29 cellular contexts compared by ENCODE assay signal in the genomic region with DNA sequence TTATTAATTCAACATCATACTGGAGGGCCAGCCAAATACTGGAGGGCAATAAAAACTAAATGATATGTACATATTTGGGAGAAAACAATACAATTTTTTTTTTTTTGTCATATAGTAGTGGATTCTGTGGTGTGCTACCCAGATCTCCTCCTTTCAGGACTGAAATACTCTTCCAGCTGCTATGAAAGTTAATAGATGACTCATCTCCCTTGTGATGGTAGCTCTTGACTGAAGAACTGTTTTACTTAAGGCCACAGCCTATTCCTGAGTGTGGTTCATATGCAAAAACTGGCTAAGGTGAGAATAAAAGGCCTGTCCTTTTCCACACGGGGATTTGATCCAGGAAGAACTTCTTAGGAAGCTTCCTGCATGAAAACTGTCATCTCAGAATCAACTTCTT.
DNase-seq lines count a peak whose midpoint lies in the region; ATAC-seq and TF ChIP-seq lines count a peak whose summit lies in the region.
"Had no signal": no experiment of that assay in that cellular context is flagged by ENCODE, and none has a peak within 500 bp of the region (broad histone marks: within the 10 kb centered on the region; RNA-seq: fewer than 3 reads in every experiment).

No MANE protein-coding gene starts in this region.

- no peak overlapping the region for H2AFZ ChIP-seq in PC-3 (ENCODE audit: low read length)
- H2AFZ ChIP-seq: GM23248 had no signal

- ATAC-seq in HG03103 (IDR thresholded peaks at IDR 0.05; ENCODE audit: low read depth, unreplicated experiment) (peak; percentile 52), PC-3 (peak; percentile 24; the same call in 1 of the 2 replicates), GM21717 (IDR thresholded peaks at IDR 0.05; ENCODE audit: unreplicated experiment) (no peak)
- ATAC-seq: left ventricle myocardium superior had no signal

- TF ChIP-seq CTCF in PC-3 (conservative IDR thresholded peaks at IDR 0.05; ENCODE audit: low read depth, low read length) (no peak), chondrocyte (IDR thresholded peaks at IDR 0.05) (no peak)

- H3K9me3 Mint-ChIP-seq in chondrocyte (ENCODE audit: low read depth): no peaks in the 10 kb centered on the region
- H3K9me3 Mint-ChIP-seq: activated CD4-positive, alpha-beta T cell treated with anti-CD3 and anti-CD28 coated beads, Interleukin-2, amount 10 ng/mL, durations not matched to agents 24 days and 14 days; dendritic cell treated with granulocyte-macrophage colony-stimulating factor and Interleukin-4, amounts not matched to agents 40 ng/mL and 50 ng/mL, for 4 days; immature natural killer cell had no signal

- no TSS peak for BruUV-seq in PC-3 (replicated peaks; lab: Mats Ljungman, UMichigan)

- H3F3A ChIP-seq in PC-3 (ENCODE audit: low read length, unreplicated experiment): no peaks in the 10 kb centered on the region

- no peaks in the 10 kb centered on the region for H3K27me3 ChIP-seq in PC-3 (ENCODE audit: low read length)
- H3K27me3 ChIP-seq: BE2C, esophagus muscularis mucosa, neutrophil had no signal

- intact Hi-C loops in PC-3 (cut with micrococcal nuclease): no loop called here

- no peak overlapping the region for H3K4me3 Mint-ChIP-seq in chondrocyte (ENCODE audit: unreplicated experiment)
- H3K4me3 Mint-ChIP-seq: activated CD4-positive, alpha-beta T cell treated with anti-CD3 and anti-CD28 coated beads, Interleukin-2, amount 10 ng/mL, durations not matched to agents 24 days and 14 days; dendritic cell treated with granulocyte-macrophage colony-stimulating factor and Interleukin-4, amounts not matched to agents 40 ng/mL and 50 ng/mL, for 4 days; HFFc6; immature natural killer cell had no signal

- no peak overlapping the region for H3K4me2 ChIP-seq in PC-3 (ENCODE audit: low read length)

- no peak overlapping the region for H3K4me3 ChIP-seq in PC-3 (ENCODE audit: low read length)
- H3K4me3 ChIP-seq: esophagus muscularis mucosa, GM23248, prostate gland, thoracic aorta had no signal

- no peak overlapping the region for H3K27ac Mint-ChIP-seq in chondrocyte (ENCODE audit: unreplicated experiment)
- H3K27ac Mint-ChIP-seq: activated CD4-positive, alpha-beta T cell treated with anti-CD3 and anti-CD28 coated beads, Interleukin-2, amount 10 ng/mL, durations not matched to agents 24 days and 14 days; dendritic cell treated with granulocyte-macrophage colony-stimulating factor and Interleukin-4, amounts not matched to agents 40 ng/mL and 50 ng/mL, for 4 days; HFFc6; immature natural killer cell had no signal

- CTCF ChIA-PET in PC-3 (lab: Charles Lee): no interaction called here

- peaks cover 20% of the 10 kb centered on the region for H3K27me3 Mint-ChIP-seq in chondrocyte (ENCODE audit: low read depth)
- H3K27me3 Mint-ChIP-seq: activated CD4-positive, alpha-beta T cell treated with anti-CD3 and anti-CD28 coated beads, Interleukin-2, amount 10 ng/mL, durations not matched to agents 24 days and 14 days; dendritic cell treated with granulocyte-macrophage colony-stimulating factor and Interleukin-4, amounts not matched to agents 40 ng/mL and 50 ng/mL, for 4 days had no signal

- no peaks in the 10 kb centered on the region for H3K4me1 Mint-ChIP-seq in chondrocyte (ENCODE audit: low read depth)
- H3K4me1 Mint-ChIP-seq: activated CD4-positive, alpha-beta T cell treated with anti-CD3 and anti-CD28 coated beads, Interleukin-2, amount 10 ng/mL, durations not matched to agents 24 days and 14 days; immature natural killer cell had no signal

- H3K4me1 ChIP-seq in PC-3 (ENCODE audit: insufficient read depth, low read length): peaks cover 6% of the 10 kb centered on the region; the same call in 1 of the 2 replicates
- H3K4me1 ChIP-seq: BE2C, esophagus muscularis mucosa, prostate gland had no signal

- POLR2A ChIA-PET in PC-3 (lab: Charles Lee; ENCODE audit: unreplicated experiment): no interaction called here

- H3K9me3 ChIP-seq in PC-3 (ENCODE audit: low read length): no peaks in the 10 kb centered on the region
- H3K9me3 ChIP-seq: BE2C, esophagus muscularis mucosa, neutrophil, prostate gland, thoracic aorta had no signal

- no peaks in the 10 kb centered on the region for H3K36me3 ChIP-seq in PC-3 (ENCODE audit: low read depth, low read length)
- H3K36me3 ChIP-seq: BE2C, esophagus muscularis mucosa, neutrophil, prostate gland, thoracic aorta had no signal

- no peak overlapping the region for H3K27ac ChIP-seq in PC-3 (ENCODE audit: low read length)
- H3K27ac ChIP-seq: esophagus muscularis mucosa, GM23248, prostate gland, thoracic aorta had no signal

- no peaks in the 10 kb centered on the region for H4K20me1 ChIP-seq in PC-3 (ENCODE audit: low read length)

- H3K79me2 ChIP-seq in PC-3 (ENCODE audit: low read length): no peaks in the 10 kb centered on the region

- peak; percentile 20 for DNase-seq in EH (ENCODE audit: low read depth)
- no peak for DNase-seq in PC-3
- peak; percentile 8 for DNase-seq in foreskin melanocyte
- no peak for DNase-seq in occipital lobe (lab: John Stamatoyannopoulos, UW)
- DNase-seq in chondrocyte (ENCODE audit: low spot score): no peak
- DNase-seq: ACHN; activated CD4-positive, alpha-beta T cell treated with anti-CD3 and anti-CD28 coated beads, Interleukin-2, amount 10 ng/mL, durations not matched to agents 24 days and 14 days; activated naive CD4-positive, alpha-beta T cell; activated T-cell treated with anti-CD3 and anti-CD28 coated beads, Interleukin-2, amount 50 U/mL, for 48 hours; BE2C; central memory CD4-positive, alpha-beta T cell; GF-D8; GM23248; HFFc6; hypothalamus; immature natural killer cell; left ventricle myocardium superior; NCI-H1436; NCI-H2081 treated with DMSO at 0.1 percent for 48 hours; NCI-H226; NCI-H69; stimulated activated naive CD4-positive, alpha-beta T cell treated with Interleukin-2 at 50 U/mL for 16 hours had no signal

- no peak overlapping the region for H3K9ac ChIP-seq in PC-3 (ENCODE audit: low read length)
- H3K9ac ChIP-seq: GM23248 had no signal

- H3K9me2 ChIP-seq in PC-3 (replicated peaks; ENCODE audit: low read length): no peaks in the 10 kb centered on the region

- peaks cover 2% of the 10 kb centered on the region for H3K36me3 Mint-ChIP-seq in chondrocyte (ENCODE audit: low read depth)
- H3K36me3 Mint-ChIP-seq: immature natural killer cell had no signal

Comparison
In these comparisons a context has a peak if more than half of its experiments do, and no peak if none do; other contexts are left out.
1. DNase-seq: peak in EH (single experiment) and foreskin melanocyte (single experiment); none in PC-3 (single experiment), occipital lobe (single experiment) and chondrocyte (single experiment).